In the genomic region with DNA sequence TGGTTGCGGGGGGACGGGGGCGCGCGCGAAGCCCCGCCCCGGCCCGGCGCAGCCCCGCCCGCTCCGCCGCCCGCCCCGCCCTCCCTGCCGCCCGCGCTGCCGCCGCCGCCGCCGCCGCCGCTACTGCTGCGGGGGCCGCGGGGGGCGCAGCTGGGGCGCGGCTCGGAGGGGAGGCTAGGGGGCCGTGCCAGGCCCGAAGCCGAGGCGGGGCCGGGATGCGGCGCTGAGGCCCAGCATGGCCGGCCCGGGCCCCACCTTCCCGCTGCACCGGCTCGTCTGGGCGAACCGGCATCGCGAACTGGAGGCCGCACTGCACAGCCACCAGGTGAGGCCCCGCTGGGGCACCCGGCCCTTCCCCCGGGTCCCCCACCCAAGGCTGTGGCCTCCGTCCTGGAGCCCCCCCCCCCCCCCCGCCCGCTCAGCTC, we compare ENCODE assay signal across 7 cellular contexts. TPM values are rescaled to one million over a fixed set of nuclear protein-coding genes. Genes with fewer than 3 reads are reported as not detected.
DNase-seq lines count a peak whose midpoint lies in the region; ATAC-seq and TF ChIP-seq lines count a peak whose summit lies in the region.

Gene ANKRD13D, plus strand, starts transcription at position 78 of the 425 bp plus-strand sequence. Its CDS starts 158 bp downstream, at position 236.

- intact Hi-C loops in posterior vena cava (cut with DNase I) = no loop called here

- H3K27ac ChIP-seq in VCaP (peak within 1 kb of the TSS; percentile 99), gastroesophageal sphincter (peak within 1 kb of the TSS; percentile 77 to 94 (median 94))

- ATAC-seq in HG02938 (IDR thresholded peaks at IDR 0.05; ENCODE audit: unreplicated experiment) (peak; percentile 25), gastroesophageal sphincter (peak; percentile 81)

- no peaks in the 10 kb centered on the region for H3K9me3 ChIP-seq in gastroesophageal sphincter

- DNase-seq in GM13977 (ENCODE audit: low spot score) = no peak
- DNase-seq in posterior vena cava (ENCODE audit: low spot score) = peak; percentile 87
- no peak for DNase-seq in GOT3 (lab: John Stamatoyannopoulos, UW)
- DNase-seq in activated CD4-positive, CD25-positive, alpha-beta regulatory T cell treated with anti-CD3 and anti-CD28 coated beads, Interleukin-2, amount 50 U/mL, for 72 hours = no peak

- no peaks in the 10 kb centered on the region for H3K27me3 ChIP-seq in gastroesophageal sphincter

- in situ Hi-C loops in GM13977 (cut with MboI; ENCODE audit: low pct_unique_long_range_greater_than_20kb, low sequenced_read_pairs, unreplicated experiment) = no loop called here

- TF ChIP-seq CTCF in GM13977 (IDR thresholded peaks at IDR 0.05; ENCODE audit: extremely low read depth, insufficient read depth, missing control alignments) = peak; percentile 29
- TF ChIP-seq CTCF in VCaP (conservative IDR thresholded peaks at IDR 0.05) = peak; percentile 53
- TF ChIP-seq CTCF in gastroesophageal sphincter (IDR thresholded peaks at IDR 0.05) = no peak

- peaks cover 0 to 57% of the 10 kb centered on the region in 2 donors for H3K36me3 ChIP-seq in gastroesophageal sphincter

- H3K4me1 ChIP-seq in gastroesophageal sphincter = peaks cover 0 to 82% (median 31%) of the 10 kb centered on the region in 3 donors

- TF ChIP-seq EP300 in gastroesophageal sphincter (IDR thresholded peaks at IDR 0.05) = no peak

- peak within 1 kb of the TSS; percentile 39 to 88 for H3K4me3 ChIP-seq in gastroesophageal sphincter

- no CpG with 5 or more reads among the region's 56 CpGs for WGBS in gastroesophageal sphincter (ENCODE audit: low coverage in 1 of 2), 2 donors

- TF ChIP-seq POLR2A in gastroesophageal sphincter (IDR thresholded peaks at IDR 0.05) = no peak

RNA-seq across cellular contexts. Expression of gene ANKRD13D, which starts in this region (rescaled TPM):
- 10 to 100 TPM; 25.6 to 61.6 (median 32.3) TPM for total RNA-seq in gastroesophageal sphincter
- 10 to 100 TPM; 40.7 to 42.8 TPM for total RNA-seq in posterior vena cava

Comparison
In these comparisons a context has a peak if more than half of its experiments do, and no peak if none do; other contexts are left out.
1. CTCF ChIP-seq: peak in GM13977 (single experiment) and VCaP (single experiment); none in gastroesophageal sphincter (0 of 4).